Comparison of ENCODE assay signal across 8 cellular contexts in the genomic region with DNA sequence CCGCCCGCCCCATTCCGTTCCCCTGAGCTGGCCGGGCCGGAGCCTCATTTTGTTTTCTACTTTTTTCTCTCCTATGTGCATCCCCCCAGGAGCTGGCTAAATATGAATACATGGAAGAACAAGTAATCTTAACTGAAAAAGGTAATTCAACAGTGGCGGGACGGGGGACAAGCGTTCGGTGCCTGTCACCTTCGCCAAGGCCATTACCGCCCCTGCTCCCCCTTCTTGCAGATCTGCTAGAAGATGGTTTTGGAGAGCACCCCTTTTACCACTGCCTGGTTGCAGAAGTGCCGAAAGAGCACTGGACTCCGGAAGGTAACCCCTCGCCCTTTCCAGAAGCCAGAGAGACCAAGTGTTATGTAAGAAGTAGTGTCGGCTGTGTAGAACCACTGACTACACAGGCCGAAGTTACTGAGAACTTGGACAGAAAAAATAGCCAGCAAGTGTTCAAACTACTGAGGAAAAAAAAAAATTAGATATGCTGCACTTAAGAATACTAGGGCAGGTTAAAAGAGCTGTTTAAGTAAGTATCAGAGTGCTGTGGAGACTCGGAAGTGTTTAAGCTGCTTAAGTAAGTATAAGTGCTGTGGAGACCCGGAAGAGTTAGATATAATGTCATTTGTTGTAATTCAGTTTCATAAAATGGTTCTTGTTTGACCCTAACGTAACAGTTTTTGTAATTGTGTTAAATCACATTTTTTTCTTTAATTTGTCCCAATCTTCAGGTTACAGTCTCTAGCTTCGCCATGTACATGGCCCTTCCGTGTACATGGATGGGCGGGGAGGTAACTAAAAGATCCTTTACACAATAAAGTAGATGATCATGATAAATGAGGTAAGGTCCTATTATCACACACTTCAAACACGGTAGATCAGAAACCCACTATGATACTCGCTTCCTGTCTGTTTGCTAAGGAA. TPM values are rescaled to one million over a fixed set of nuclear protein-coding genes. Genes with fewer than 3 reads are reported as not detected.
A peak's percentile ranks its signal among the peaks of the same experiment; 100 is the strongest.
DNase-seq lines count a peak whose midpoint lies in the region; TF ChIP-seq lines count a peak whose summit lies in the region.

No MANE protein-coding gene starts in this region.

- H3K9ac ChIP-seq in BLaER1 (peak overlapping the region; percentile 79), liver (ENCODE audit: low read depth in 1 of 2, low read length in 2 of 2) (peak overlapping the region; percentile 86 to 93)

- H3K4me2 ChIP-seq in BLaER1: peak overlapping the region; percentile 72

- H3K36me3 ChIP-seq in BLaER1: no peaks in the 10 kb centered on the region; the same call in 1 of the 2 replicates
- H3K36me3 ChIP-seq in liver (ENCODE audit: control insufficient read depth in 4 of 4, insufficient read depth in 3 of 4, low read depth in 1 of 4, low read length in 3 of 4): peaks cover 2 to 9% (median 4%) of the 10 kb centered on the region in 4 donors
- no peaks in the 10 kb centered on the region for H3K36me3 ChIP-seq in thymus (ENCODE audit: control insufficient read depth, insufficient read depth)

- peak overlapping the region; percentile 78 to 92 (median 84) for H3K27ac Mint-ChIP-seq in brain

- peak overlapping the region; percentile 93 to 99 (median 94) for H3K4me3 Mint-ChIP-seq in brain

- 5% methylated on average over 23 of the region's 24 CpGs for WGBS in liver
- WGBS in thymus: 16% methylated on average over 24 of the region's 24 CpGs

- H3K4me1 ChIP-seq in BLaER1 (peaks cover 7% of the 10 kb centered on the region; the same call in 1 of the 2 replicates), liver (ENCODE audit: control insufficient read depth in 4 of 4, insufficient read depth in 4 of 4, low read length in 3 of 4) (peaks cover 0 to 9% (median 3%) of the 10 kb centered on the region in 4 donors), thymus (ENCODE audit: control insufficient read depth, insufficient read depth, low read length) (peaks cover 2% of the 10 kb centered on the region)

- no peak for TF ChIP-seq CTCF in LNCaP clone FGC (IDR thresholded peaks at IDR 0.05; ENCODE audit: control insufficient read depth, extremely low read depth, insufficient read depth)
- no peak for TF ChIP-seq CTCF in brain (conservative IDR thresholded peaks at IDR 0.05)
- no peak for TF ChIP-seq CTCF in liver (IDR thresholded peaks at IDR 0.05; ENCODE audit: low read depth, low read length, missing input control)

- peaks cover 7% of the 10 kb centered on the region for H3K27me3 Mint-ChIP-seq in brain

- H3K4me3 ChIP-seq in BLaER1: peak overlapping the region; percentile 74
- H3K4me3 ChIP-seq in LNCaP clone FGC (ENCODE audit: low read depth, low read length): peak overlapping the region; percentile 78
- H3K4me3 ChIP-seq in liver (ENCODE audit: low read depth in 1 of 3, low read length in 3 of 3): peak overlapping the region; percentile 48 to 93 (median 87)
- H3K4me3 ChIP-seq in thymus (ENCODE audit: low read length): peak overlapping the region; percentile 72

- peaks cover 35% of the 10 kb centered on the region for H3K4me1 Mint-ChIP-seq in brain

- H3K36me3 Mint-ChIP-seq in brain: peaks cover 37% of the 10 kb centered on the region

- H3K9me3 Mint-ChIP-seq in brain: peaks cover 0 to 3% (median 0%) of the 10 kb centered on the region in 5 experiments

- TF ChIP-seq RAD21 in liver (IDR thresholded peaks at IDR 0.05): no peak

- H3K9me3 ChIP-seq in BLaER1 (no peaks in the 10 kb centered on the region; the same call in 1 of the 2 replicates), liver (ENCODE audit: control insufficient read depth in 4 of 4, low read length in 3 of 4) (no peaks in the 10 kb centered on the region), thymus (ENCODE audit: control insufficient read depth) (no peaks in the 10 kb centered on the region)

- H3K27ac ChIP-seq in BLaER1: peak overlapping the region; percentile 38; the same call in 1 of the 2 replicates
- H3K27ac ChIP-seq in liver (ENCODE audit: low read depth in 1 of 2, low read length in 2 of 2): peak overlapping the region; percentile 84 to 91
- H3K27ac ChIP-seq in thymus (ENCODE audit: low read depth): peak overlapping the region; percentile 85

- DNase-seq in LNCaP clone FGC (ENCODE audit: low read depth): no peak
- DNase-seq in SW 1271 (lab: John Stamatoyannopoulos, UW): no peak
- no peak for DNase-seq in NCI-H2196 (lab: John Stamatoyannopoulos, UW; ENCODE audit: unreplicated experiment)
- no peak for DNase-seq in T1000 (lab: John Stamatoyannopoulos, UW)

- H3K27me3 ChIP-seq in BLaER1 (no peaks in the 10 kb centered on the region), liver (ENCODE audit: control insufficient read depth in 4 of 4, insufficient read depth in 4 of 4, low read length in 3 of 4) (no peaks in the 10 kb centered on the region), thymus (ENCODE audit: control insufficient read depth, insufficient read depth) (no peaks in the 10 kb centered on the region)

- H4K20me1 ChIP-seq in BLaER1: no peaks in the 10 kb centered on the region

TF ChIP-seq in liver, 16 proteins besides CTCF, POLR2A, EP300 and RAD21:
- no peak for TF ChIP-seq HNF4G (IDR thresholded peaks at IDR 0.05)
- no peak for TF ChIP-seq EGR1 (IDR thresholded peaks at IDR 0.05; ENCODE audit: low read depth in 2 of 2)
- TF ChIP-seq NR2F2 (IDR thresholded peaks at IDR 0.05): no peak
- no peak for TF ChIP-seq MAX (IDR thresholded peaks at IDR 0.05)
- TF ChIP-seq, protein P1, sequence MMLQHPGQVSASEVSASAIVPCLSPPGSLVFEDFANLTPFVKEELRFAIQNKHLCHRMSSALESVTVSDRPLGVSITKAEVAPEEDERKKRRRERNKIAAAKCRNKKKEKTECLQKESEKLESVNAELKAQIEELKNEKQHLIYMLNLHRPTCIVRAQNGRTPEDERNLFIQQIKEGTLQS (IDR thresholded peaks at IDR 0.05): no peak
- no peak for TF ChIP-seq YY1 (IDR thresholded peaks at IDR 0.05)
- TF ChIP-seq, protein P2, sequence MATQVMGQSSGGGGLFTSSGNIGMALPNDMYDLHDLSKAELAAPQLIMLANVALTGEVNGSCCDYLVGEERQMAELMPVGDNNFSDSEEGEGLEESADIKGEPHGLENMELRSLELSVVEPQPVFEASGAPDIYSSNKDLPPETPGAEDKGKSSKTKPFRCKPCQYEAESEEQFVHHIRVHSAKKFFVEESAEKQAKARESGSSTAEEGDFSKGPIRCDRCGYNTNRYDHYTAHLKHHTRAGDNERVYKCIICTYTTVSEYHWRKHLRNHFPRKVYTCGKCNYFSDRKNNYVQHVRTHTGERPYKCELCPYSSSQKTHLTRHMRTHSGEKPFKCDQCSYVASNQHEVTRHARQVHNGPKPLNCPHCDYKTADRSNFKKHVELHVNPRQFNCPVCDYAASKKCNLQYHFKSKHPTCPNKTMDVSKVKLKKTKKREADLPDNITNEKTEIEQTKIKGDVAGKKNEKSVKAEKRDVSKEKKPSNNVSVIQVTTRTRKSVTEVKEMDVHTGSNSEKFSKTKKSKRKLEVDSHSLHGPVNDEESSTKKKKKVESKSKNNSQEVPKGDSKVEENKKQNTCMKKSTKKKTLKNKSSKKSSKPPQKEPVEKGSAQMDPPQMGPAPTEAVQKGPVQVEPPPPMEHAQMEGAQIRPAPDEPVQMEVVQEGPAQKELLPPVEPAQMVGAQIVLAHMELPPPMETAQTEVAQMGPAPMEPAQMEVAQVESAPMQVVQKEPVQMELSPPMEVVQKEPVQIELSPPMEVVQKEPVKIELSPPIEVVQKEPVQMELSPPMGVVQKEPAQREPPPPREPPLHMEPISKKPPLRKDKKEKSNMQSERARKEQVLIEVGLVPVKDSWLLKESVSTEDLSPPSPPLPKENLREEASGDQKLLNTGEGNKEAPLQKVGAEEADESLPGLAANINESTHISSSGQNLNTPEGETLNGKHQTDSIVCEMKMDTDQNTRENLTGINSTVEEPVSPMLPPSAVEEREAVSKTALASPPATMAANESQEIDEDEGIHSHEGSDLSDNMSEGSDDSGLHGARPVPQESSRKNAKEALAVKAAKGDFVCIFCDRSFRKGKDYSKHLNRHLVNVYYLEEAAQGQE (IDR thresholded peaks at IDR 0.05): no peak

RNA-seq across cellular contexts. Expression of gene SAT1, which starts 0.9 kb away (rescaled TPM):
- polyA plus RNA-seq in brain (ENCODE audit: insufficient read depth, low read depth, low replicate concordance) (71.9 TPM), liver (100 to 1,000 TPM; 204 to 780 TPM), thymus (2,700 TPM)
- total RNA-seq in liver: 100 to 1,000 TPM; 105 to 388 TPM

RNA-seq across cellular contexts. Expression of gene ACOT9, which starts 40.8 kb away (rescaled TPM):
- polyA plus RNA-seq in brain (ENCODE audit: insufficient read depth, low read depth, low replicate concordance) (7.9 TPM), liver (10 to 100 TPM in 1 of 2 donors, 1 to 10 TPM in 1; 9.3 to 13.0 TPM), thymus (44.5 TPM)
- 10 to 100 TPM; 10.2 to 16.3 TPM for total RNA-seq in liver
